In the genomic region with DNA sequence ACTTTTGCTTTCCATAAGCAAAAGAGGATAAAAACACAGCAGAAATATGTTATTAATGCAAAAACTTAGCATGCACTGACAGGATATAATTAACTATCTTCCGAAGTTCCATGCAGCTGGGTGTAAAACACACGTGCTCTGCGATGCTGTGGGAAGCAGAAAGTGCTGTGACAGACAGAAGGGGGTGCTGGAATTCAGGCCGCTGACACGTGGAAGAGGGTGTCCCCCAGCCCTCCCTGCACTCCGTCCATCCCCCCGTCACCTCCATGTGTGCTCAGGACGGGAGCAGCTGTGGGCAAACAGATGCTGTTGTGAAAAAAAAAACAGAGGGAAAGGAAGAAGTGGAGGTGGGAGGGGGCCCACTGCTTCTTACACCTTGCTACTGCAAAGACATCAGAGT, we compare ENCODE assay signal across 23 cellular contexts.
DNase-seq lines count a peak whose midpoint lies in the region; TF ChIP-seq lines count a peak whose summit lies in the region.
"Had no signal": no experiment of that assay in that cellular context is flagged by ENCODE, and none has a peak within 500 bp of the region (broad histone marks: within the 10 kb centered on the region; RNA-seq: fewer than 3 reads in every experiment).

No MANE protein-coding gene starts in this region.

- intact Hi-C loops in posterior vena cava (cut with DNase I), result no loop called here
- intact Hi-C loops in esophagus squamous epithelium (cut with DNase I), result no loop called here

- peak; percentile 68 for DNase-seq in DMS 273 (lab: John Stamatoyannopoulos, UW; ENCODE audit: unreplicated experiment)
- DNase-seq in DMS 273 treated with DMSO at 0.1 percent for 48 hours (lab: John Stamatoyannopoulos, UW), result no peak
- DNase-seq in H7, result peak; percentile 51
- peak; percentile 37 to 42 for DNase-seq in SJCRH30
- peak; percentile 67 for DNase-seq in posterior vena cava (ENCODE audit: low spot score)
- no peak for DNase-seq in esophagus squamous epithelium (lab: John Stamatoyannopoulos, UW)
- DNase-seq in retina, result no peak
- DNase-seq: CD8-positive, alpha-beta memory T cell; DMS153; HFFc6; IMR-90; KG1; MG63; NCI-H1694; NCI-H2029 treated with DMSO at 0.1 percent for 48 hours; NCI-H226; NCI-H510A; NCI-H774; SHP77 treated with DMSO at 0.1 percent for 48 hours had no signal

- no peak for TF ChIP-seq POLR2A in esophagus squamous epithelium (IDR thresholded peaks at IDR 0.05)

- H3K4me1 ChIP-seq in SJCRH30 (peaks cover 4% of the 10 kb centered on the region; the same call in 1 of the 2 replicates), esophagus squamous epithelium (no peaks in the 10 kb centered on the region)
- H3K4me1 ChIP-seq: HAP-1 had no signal

- H3K36me3 ChIP-seq in H7 (replicated peaks; ENCODE audit: control insufficient read depth, insufficient read depth, low read length) (no peaks in the 10 kb centered on the region), SJCRH30 (no peaks in the 10 kb centered on the region), esophagus squamous epithelium (no peaks in the 10 kb centered on the region)
- H3K36me3 ChIP-seq: HAP-1, MG63 had no signal

- 37 to 38% methylated on average over 8 of the region's 8 CpGs for WGBS in esophagus squamous epithelium, 2 donors

- no peak overlapping the region for H3K4me3 ChIP-seq in H7 (ENCODE audit: insufficient read depth, low read depth, low read length)
- no peak overlapping the region for H3K4me3 ChIP-seq in SJCRH30
- no peak overlapping the region for H3K4me3 ChIP-seq in esophagus squamous epithelium
- H3K4me3 ChIP-seq: HAP-1, MG63, SK-N-MC had no signal

- H3K9me3 ChIP-seq in SJCRH30 (replicated peaks) (no peaks in the 10 kb centered on the region), esophagus squamous epithelium (no peaks in the 10 kb centered on the region)
- H3K9me3 ChIP-seq: HAP-1, MG63 had no signal

- TF ChIP-seq CTCF in esophagus squamous epithelium (IDR thresholded peaks at IDR 0.05), result no peak

- H3K27ac ChIP-seq in SJCRH30 (no peak overlapping the region), esophagus squamous epithelium (no peak overlapping the region)
- H3K27ac ChIP-seq: 22Rv1, RWPE1, SK-N-MC had no signal

- H3K27me3 ChIP-seq in H7 (ENCODE audit: control insufficient read depth, insufficient read depth, low read length), result no peaks in the 10 kb centered on the region
- no peaks in the 10 kb centered on the region; the same call in 1 of the 2 replicates for H3K27me3 ChIP-seq in SJCRH30
- H3K27me3 ChIP-seq in esophagus squamous epithelium, result peaks cover 0 to 8% (median 0%) of the 10 kb centered on the region in 4 donors
- H3K27me3 ChIP-seq: MG63 had no signal

Comparison
In these comparisons a context has a peak if more than half of its experiments do, and no peak if none do; other contexts are left out.
1. DNase-seq: peak in DMS 273 (single experiment), H7 (single experiment), SJCRH30 (2 of 2) and posterior vena cava (single experiment); none in DMS 273 treated with DMSO at 0.1 percent for 48 hours (single experiment), esophagus squamous epithelium (single experiment) and retina (single experiment).